ENCODE assay signal across 12 cellular contexts in genomic region chr2:41870948-41871522, GRCh38.
DNase-seq lines count a peak whose midpoint lies in the region; ATAC-seq, FAIRE-seq and TF ChIP-seq lines count a peak whose summit lies in the region.
"Had no signal": no experiment of that assay in that cellular context is flagged by ENCODE, and none has a peak within 500 bp of the region (broad histone marks: within the 10 kb centered on the region; RNA-seq: fewer than 3 reads in every experiment).

No MANE protein-coding gene starts in this region.

- ATAC-seq in GM18861 (IDR thresholded peaks at IDR 0.05; ENCODE audit: unreplicated experiment), result no peak
- ATAC-seq: left lung had no signal

- peak overlapping the region; percentile 22 for H3K27ac ChIP-seq in subcutaneous abdominal adipose tissue (ENCODE audit: low read depth, low read length)
- H3K27ac ChIP-seq: epithelial cell of prostate, left lung, upper lobe of left lung had no signal

- peak; percentile 36 for FAIRE-seq in HTR-8/SVneo (lab: Jason Lieb, UNC)

- no peaks in the 10 kb centered on the region for H3K36me3 Mint-ChIP-seq in CD14-positive monocyte
- H3K36me3 Mint-ChIP-seq in activated CD4-positive, alpha-beta T cell treated with anti-CD3 and anti-CD28 coated beads, Interleukin-2, amount 10 ng/mL, durations not matched to agents 24 days and 14 days (ENCODE audit: low read depth), result no peaks in the 10 kb centered on the region
- H3K36me3 Mint-ChIP-seq: activated naive CD8-positive, alpha-beta T cell treated with anti-CD3 and anti-CD28 coated beads, Interleukin-2, amount 10 ng/mL, durations not matched to agents 7 days and 5 days had no signal

- H3K9me3 ChIP-seq in subcutaneous abdominal adipose tissue (ENCODE audit: control insufficient read depth in 5 of 5, low read length in 5 of 5), result no peaks in the 10 kb centered on the region
- H3K9me3 ChIP-seq: left lung, upper lobe of left lung had no signal

- no peaks in the 10 kb centered on the region for H3K9me3 Mint-ChIP-seq in CD14-positive monocyte
- no peaks in the 10 kb centered on the region for H3K9me3 Mint-ChIP-seq in activated CD4-positive, alpha-beta T cell treated with anti-CD3 and anti-CD28 coated beads, Interleukin-2, amount 10 ng/mL, durations not matched to agents 24 days and 14 days
- H3K9me3 Mint-ChIP-seq: activated naive CD8-positive, alpha-beta T cell treated with anti-CD3 and anti-CD28 coated beads, Interleukin-2, amount 10 ng/mL, durations not matched to agents 7 days and 5 days had no signal

- DNase-seq in HTR-8/SVneo (ENCODE audit: insufficient read length, low spot score) (no peak), choroid plexus epithelial cell (ENCODE audit: low read depth) (peak; percentile 63), iPS-NIHi11 (ENCODE audit: low spot score) (peak; percentile 64), CD14-positive monocyte (ENCODE audit: low spot score) (no peak), NOMO-1 treated with DMSO at 0.1 percent for 48 hours (lab: John Stamatoyannopoulos, UW; ENCODE audit: unreplicated experiment) (no peak)
- no peak for DNase-seq in activated CD4-positive, alpha-beta T cell treated with anti-CD3 and anti-CD28 coated beads, Interleukin-2, amount 10 ng/mL, durations not matched to agents 24 days and 14 days
- DNase-seq: activated naive CD8-positive, alpha-beta T cell treated with anti-CD3 and anti-CD28 coated beads, Interleukin-2, amount 10 ng/mL, durations not matched to agents 7 days and 5 days; left lung had no signal

- H3K27me3 Mint-ChIP-seq in CD14-positive monocyte (ENCODE audit: low read depth in 3 of 3), result peaks cover 1 to 9% (median 3%) of the 10 kb centered on the region in 3 donors
- peaks cover 15% of the 10 kb centered on the region for H3K27me3 Mint-ChIP-seq in activated CD4-positive, alpha-beta T cell treated with anti-CD3 and anti-CD28 coated beads, Interleukin-2, amount 10 ng/mL, durations not matched to agents 24 days and 14 days

- TF ChIP-seq CTCF in choroid plexus epithelial cell (conservative IDR thresholded peaks at IDR 0.05; ENCODE audit: low read depth, low read length) (peak; percentile 73), CD14-positive monocyte (IDR thresholded peaks at IDR 0.05) (no peak)

- peaks cover 5 to 40% (median 28%) of the 10 kb centered on the region in 5 donors for H3K4me1 ChIP-seq in subcutaneous abdominal adipose tissue (ENCODE audit: control insufficient read depth in 5 of 5, insufficient read depth in 5 of 5, low read length in 5 of 5)
- H3K4me1 ChIP-seq: left lung had no signal

- no peak overlapping the region for H3K4me3 Mint-ChIP-seq in CD14-positive monocyte
- H3K4me3 Mint-ChIP-seq in activated CD4-positive, alpha-beta T cell treated with anti-CD3 and anti-CD28 coated beads, Interleukin-2, amount 10 ng/mL, durations not matched to agents 24 days and 14 days, result no peak overlapping the region
- H3K4me3 Mint-ChIP-seq: activated naive CD8-positive, alpha-beta T cell treated with anti-CD3 and anti-CD28 coated beads, Interleukin-2, amount 10 ng/mL, durations not matched to agents 7 days and 5 days had no signal

- no peaks in the 10 kb centered on the region for H3K27me3 ChIP-seq in subcutaneous abdominal adipose tissue (ENCODE audit: control insufficient read depth in 5 of 5, insufficient read depth in 4 of 5, low read length in 5 of 5)
- H3K27me3 ChIP-seq: left lung, upper lobe of left lung had no signal

- H3K4me1 Mint-ChIP-seq in CD14-positive monocyte, result peaks cover 2% of the 10 kb centered on the region
- peaks cover 7% of the 10 kb centered on the region for H3K4me1 Mint-ChIP-seq in activated CD4-positive, alpha-beta T cell treated with anti-CD3 and anti-CD28 coated beads, Interleukin-2, amount 10 ng/mL, durations not matched to agents 24 days and 14 days

- no peaks in the 10 kb centered on the region for H3K36me3 ChIP-seq in subcutaneous abdominal adipose tissue (ENCODE audit: control insufficient read depth in 5 of 5, insufficient read depth in 5 of 5, low read length in 5 of 5)
- H3K36me3 ChIP-seq: left lung, upper lobe of left lung had no signal

- intact Hi-C loops in CD14-positive monocyte (cut with micrococcal nuclease), result no loop called here
- intact Hi-C loops in activated CD4-positive, alpha-beta T cell treated with anti-CD3 and anti-CD28 coated beads, Interleukin-2, amount 10 ng/mL, durations not matched to agents 24 days and 14 days (cut with micrococcal nuclease), result no loop called here

- H3K4me3 ChIP-seq in choroid plexus epithelial cell (ENCODE audit: low read depth, low read length), result no peak overlapping the region
- H3K4me3 ChIP-seq in subcutaneous abdominal adipose tissue (ENCODE audit: low read depth in 1 of 5, low read length in 5 of 5), result peak overlapping the region in 2 of 5 donors; percentile 20 to 23
- H3K4me3 ChIP-seq: left lung, upper lobe of left lung had no signal

- peak overlapping the region in 1 of 5 donors; percentile 42 for H3K9ac ChIP-seq in subcutaneous abdominal adipose tissue (ENCODE audit: low read length in 5 of 5)

- H3K27ac Mint-ChIP-seq in CD14-positive monocyte, result no peak overlapping the region
- no peak overlapping the region for H3K27ac Mint-ChIP-seq in activated CD4-positive, alpha-beta T cell treated with anti-CD3 and anti-CD28 coated beads, Interleukin-2, amount 10 ng/mL, durations not matched to agents 24 days and 14 days
- H3K27ac Mint-ChIP-seq: activated naive CD8-positive, alpha-beta T cell treated with anti-CD3 and anti-CD28 coated beads, Interleukin-2, amount 10 ng/mL, durations not matched to agents 7 days and 5 days had no signal

Comparison
In these comparisons a context has a peak if more than half of its experiments do, and no peak if none do; other contexts are left out.
1. DNase-seq: peak in choroid plexus epithelial cell (single experiment) and iPS-NIHi11 (single experiment); none in HTR-8/SVneo (single experiment), CD14-positive monocyte (single experiment), NOMO-1 treated with DMSO at 0.1 percent for 48 hours (single experiment) and activated CD4-positive, alpha-beta T cell treated with anti-CD3 and anti-CD28 coated beads, Interleukin-2, amount 10 ng/mL, durations not matched to agents 24 days and 14 days (single experiment).